In the genomic region with DNA sequence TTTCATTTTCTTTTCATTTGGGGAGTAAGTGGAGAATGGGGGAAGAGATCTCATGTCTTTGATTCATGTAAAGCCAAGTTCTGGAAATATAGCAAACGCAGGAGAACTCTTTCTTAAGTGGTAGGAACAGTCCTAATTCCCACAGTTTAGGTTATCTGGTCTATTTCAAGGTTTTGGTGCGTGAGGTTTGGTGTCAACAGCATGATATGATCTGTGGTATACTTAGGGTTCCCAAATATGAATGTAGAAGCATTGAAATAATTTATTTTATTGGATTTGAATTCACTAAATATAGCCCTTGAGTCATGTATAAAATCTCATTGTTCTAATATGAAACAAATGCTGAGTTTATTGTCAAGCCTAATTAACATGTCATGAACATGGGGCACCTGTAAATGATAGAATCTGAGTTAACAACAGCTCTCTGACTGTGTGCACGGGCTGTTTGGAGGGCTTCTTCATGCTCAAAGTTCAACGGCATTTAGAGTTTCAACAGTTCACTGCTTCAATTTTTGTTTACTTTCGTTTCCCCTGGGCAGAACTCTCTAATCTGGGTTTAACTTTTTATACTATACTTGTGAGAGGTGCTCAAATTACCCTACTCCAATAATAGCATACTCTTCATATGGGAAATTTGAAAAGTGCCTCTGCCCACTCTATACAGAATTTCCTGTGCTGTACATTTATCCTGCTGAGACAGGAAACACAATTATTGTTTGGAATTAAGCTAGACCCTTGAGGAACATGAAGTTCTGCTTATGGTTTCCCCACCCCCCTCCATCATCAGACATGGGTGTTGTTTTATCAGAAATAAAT, we compare ENCODE assay signal across 8 cellular contexts.
A peak's percentile ranks its signal among the peaks of the same experiment; 100 is the strongest.
DNase-seq lines count a peak whose midpoint lies in the region; ATAC-seq, FAIRE-seq and TF ChIP-seq lines count a peak whose summit lies in the region.

No MANE protein-coding gene starts in this region.

- no peaks in the 10 kb centered on the region for H3K36me3 ChIP-seq in bronchial epithelial cell (ENCODE audit: control insufficient read depth, insufficient read depth, low read length)
- no peaks in the 10 kb centered on the region for H3K36me3 ChIP-seq in mucosa of rectum (ENCODE audit: control insufficient read depth in 2 of 2, insufficient read depth in 2 of 2, low read length in 2 of 2)
- H3K36me3 ChIP-seq in BE2C = no peaks in the 10 kb centered on the region

- H3K4me1 ChIP-seq in mucosa of rectum (ENCODE audit: control insufficient read depth in 2 of 2, insufficient read depth in 2 of 2, low read length in 2 of 2) = peaks cover 19 to 22% of the 10 kb centered on the region in 2 donors
- peaks cover 17% of the 10 kb centered on the region; the same call in 1 of the 2 replicates for H3K4me1 ChIP-seq in BE2C

- no peak overlapping the region for H3K4me3 ChIP-seq in bronchial epithelial cell (ENCODE audit: low read depth, low read length)
- peak overlapping the region; percentile 51 to 66 for H3K4me3 ChIP-seq in mucosa of rectum (ENCODE audit: low read length in 2 of 2)
- no peak overlapping the region for H3K4me3 ChIP-seq in BE2C (ENCODE audit: low read depth, low read length)

- ATAC-seq in GM18907 (IDR thresholded peaks at IDR 0.05; ENCODE audit: unreplicated experiment) (peak; percentile 44), HG03045 (IDR thresholded peaks at IDR 0.05; ENCODE audit: unreplicated experiment) (no peak)

- peak overlapping the region; percentile 7 to 57 for H3K9ac ChIP-seq in mucosa of rectum (ENCODE audit: low read depth in 1 of 2, low read length in 2 of 2)

- H3K27ac ChIP-seq in mucosa of rectum (ENCODE audit: low read depth in 2 of 2, low read length in 2 of 2) = peak overlapping the region; percentile 82 to 87

- H3K27me3 ChIP-seq in bronchial epithelial cell (ENCODE audit: control insufficient read depth, insufficient read depth, low read length) (no peaks in the 10 kb centered on the region), mucosa of rectum (ENCODE audit: control insufficient read depth in 2 of 2, insufficient read depth in 2 of 2, low read length in 2 of 2) (no peaks in the 10 kb centered on the region), BE2C (no peaks in the 10 kb centered on the region)

- no peaks in the 10 kb centered on the region for H3K9me3 ChIP-seq in mucosa of rectum (ENCODE audit: control insufficient read depth in 2 of 2, low read length in 2 of 2)
- H3K9me3 ChIP-seq in BE2C = no peaks in the 10 kb centered on the region

- TF ChIP-seq CTCF in bronchial epithelial cell (IDR thresholded peaks at IDR 0.05; ENCODE audit: insufficient read depth, low read length, severe bottlenecking) (no peak), BE2C (IDR thresholded peaks at IDR 0.05; ENCODE audit: low read depth, low read length) (no peak)

- FAIRE-seq in bronchial epithelial cell (lab: Jason Lieb, UNC) = no peak

- DNase-seq in AG08396 (ENCODE audit: low spot score) = peak; percentile 17
- peak; percentile 76 for DNase-seq in NAMALWA (ENCODE audit: low spot score)
- peak; percentile 40 for DNase-seq in bronchial epithelial cell (ENCODE audit: low read depth)
- DNase-seq in BE2C = no peak
- no peak for DNase-seq in activated gamma-delta T cell (lab: John Stamatoyannopoulos, UW)

Comparison
In these comparisons a context has a peak if more than half of its experiments do, and no peak if none do; other contexts are left out.
1. DNase-seq: peak in AG08396 (single experiment), NAMALWA (single experiment) and bronchial epithelial cell (single experiment); none in BE2C (single experiment) and activated gamma-delta T cell (single experiment).
2. H3K4me3 ChIP-seq: peak in mucosa of rectum (2 of 2); none in bronchial epithelial cell (single experiment) and BE2C (single experiment).